20 cellular contexts compared by ENCODE assay signal in genomic region chrX:137290011-137290410, GRCh38.
DNase-seq lines count a peak whose midpoint lies in the region; ATAC-seq, FAIRE-seq and TF ChIP-seq lines count a peak whose summit lies in the region.
"Had no signal": no experiment of that assay in that cellular context is flagged by ENCODE, and none has a peak within 500 bp of the region (broad histone marks: within the 10 kb centered on the region; RNA-seq: fewer than 3 reads in every experiment).

No MANE protein-coding gene starts in this region.

- no peak for FAIRE-seq in frontal cortex (lab: Jason Lieb, UNC)
- FAIRE-seq: A204.1, G401.6, GM12892, H1 had no signal

- ATAC-seq in omental fat pad (ENCODE audit: low FRiP score), result no peak
- ATAC-seq: CD8-positive, alpha-beta T cell had no signal

- DNase-seq in NCI-H1105 treated with DMSO at 0.1 percent for 48 hours (lab: John Stamatoyannopoulos, UW), result peak; percentile 2
- DNase-seq in NCI-H1105 (lab: John Stamatoyannopoulos, UW), result no peak
- DNase-seq in DMS 273 (lab: John Stamatoyannopoulos, UW; ENCODE audit: unreplicated experiment), result peak; percentile 81
- DNase-seq in NCI-H1694 (lab: John Stamatoyannopoulos, UW), result peak; percentile 61
- DNase-seq in cerebellar nuclear complex (lab: John Stamatoyannopoulos, UW), result peak; percentile 51 to 73
- no peak for DNase-seq in omental fat pad (ENCODE audit: low spot score)
- no peak for DNase-seq in frontal cortex (ENCODE audit: low spot score in 2 of 2)
- DNase-seq in stimulated activated CD4-positive, alpha-beta T cell treated with anti-CD3 and anti-CD28 coated beads, Interleukin-2, amount 100 ng/mL, for 24 hours, result no peak
- DNase-seq: Caco-2; CD4-positive, CD25-positive, alpha-beta regulatory T cell; CD8-positive, alpha-beta T cell; DMS53; DMS79 treated with DMSO at 0.1 percent for 48 hours; GM23248; H7; HCEC 1CT had no signal

- no peak for TF ChIP-seq CTCF in omental fat pad (IDR thresholded peaks at IDR 0.05)

Comparison
In these comparisons a context has a peak if more than half of its experiments do, and no peak if none do; other contexts are left out.
1. DNase-seq: peak in NCI-H1105 treated with DMSO at 0.1 percent for 48 hours (single experiment), DMS 273 (single experiment), NCI-H1694 (single experiment) and cerebellar nuclear complex (2 of 2); none in NCI-H1105 (single experiment), omental fat pad (single experiment), frontal cortex (0 of 2) and stimulated activated CD4-positive, alpha-beta T cell treated with anti-CD3 and anti-CD28 coated beads, Interleukin-2, amount 100 ng/mL, for 24 hours (0 of 2).